Comparison of ENCODE assay signal across 15 cellular contexts in the genomic region with DNA sequence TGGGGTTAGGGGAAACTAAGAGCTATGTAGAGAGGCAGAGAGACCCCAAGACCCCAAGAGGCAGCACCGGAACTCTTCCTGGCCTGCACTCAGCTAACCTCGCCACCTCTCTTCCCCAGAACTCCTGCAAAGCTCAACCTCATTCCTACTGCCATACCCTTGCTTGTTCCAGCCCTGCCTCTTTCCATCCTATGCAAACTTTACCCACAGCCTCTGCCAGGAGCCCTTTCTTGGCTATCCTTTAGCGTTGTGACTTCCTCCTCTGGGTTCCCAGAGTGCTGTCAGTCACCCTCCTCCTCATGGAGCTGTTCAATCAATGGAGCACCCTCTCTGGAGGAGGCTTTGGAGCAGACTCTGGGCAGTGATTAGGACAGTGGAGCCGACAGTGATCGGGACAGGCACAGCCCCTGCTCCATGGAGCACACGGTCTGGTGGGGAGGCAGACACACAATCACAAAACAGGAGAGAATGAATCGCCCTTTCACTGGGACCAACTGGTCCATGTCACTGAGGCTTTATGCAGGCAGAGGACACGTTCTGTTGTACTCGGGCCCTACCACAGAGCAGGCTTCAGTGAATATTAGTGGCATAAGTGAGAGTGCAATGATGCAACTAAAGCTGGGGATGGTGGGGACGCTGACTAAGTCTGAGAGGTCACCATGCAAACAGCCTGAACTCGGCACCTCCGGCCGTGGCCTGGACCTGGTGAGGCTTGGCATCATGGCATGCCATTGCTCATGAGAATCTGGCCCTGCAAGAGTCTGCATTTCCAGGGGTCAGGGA. TPM values are rescaled to one million over a fixed set of nuclear protein-coding genes. Genes with fewer than 3 reads are reported as not detected.
DNase-seq lines count a peak whose midpoint lies in the region; ATAC-seq and TF ChIP-seq lines count a peak whose summit lies in the region.
"Had no signal": no experiment of that assay in that cellular context is flagged by ENCODE, and none has a peak within 500 bp of the region (broad histone marks: within the 10 kb centered on the region; RNA-seq: fewer than 3 reads in every experiment).

No MANE protein-coding gene starts in this region.

- no peaks in the 10 kb centered on the region for H3K9me3 ChIP-seq in CD4-positive, alpha-beta T cell (ENCODE audit: control insufficient read depth, low read length)
- H3K9me3 ChIP-seq: SJCRH30 had no signal

- ATAC-seq in HG02981 (IDR thresholded peaks at IDR 0.05; ENCODE audit: unreplicated experiment) (peak; percentile 57), WTC11 (no peak)
- ATAC-seq in CD4-positive, alpha-beta T cell (ENCODE audit: poor library complexity) = no peak
- ATAC-seq: foreskin keratinocyte had no signal

- CTCF ChIA-PET in WTC11 (lab: Charles Lee) = interaction anchor here (0.8 to 2.7 kb wide), 3 partner anchors 8 to 158 kb away, joined by 3 to 10 read pairs (median 4); no protein-coding TSS in a partner anchor
- CTCF ChIA-PET in CD4-positive, alpha-beta T cell (lab: Charles Lee) = no interaction called here

- H3K36me3 Mint-ChIP-seq in WTC11 (no peaks in the 10 kb centered on the region), neural crest cell (ENCODE audit: low read depth) (no peaks in the 10 kb centered on the region)
- no peaks in the 10 kb centered on the region for H3K36me3 Mint-ChIP-seq in CD4-positive, alpha-beta T cell (ENCODE audit: low read depth)

- intact Hi-C loops in CD4-positive, alpha-beta T cell (cut with DNase I, micrococcal nuclease) = no loop called here

- TF ChIP-seq CTCF in GM10266 (IDR thresholded peaks at IDR 0.05; ENCODE audit: control insufficient read depth, insufficient read depth, low read depth, missing control alignments) = no peak
- TF ChIP-seq CTCF in WTC11 (IDR thresholded peaks at IDR 0.05) = no peak
- TF ChIP-seq CTCF in neural crest cell (conservative IDR thresholded peaks at IDR 0.05) = no peak
- no peak for TF ChIP-seq CTCF in CD4-positive, alpha-beta T cell (IDR thresholded peaks at IDR 0.05)

- H3K27ac ChIP-seq in CD4-positive, alpha-beta T cell (ENCODE audit: low read depth, low read length) = no peak overlapping the region
- H3K27ac ChIP-seq: SJCRH30 had no signal

- H3K27ac Mint-ChIP-seq in WTC11 (no peak overlapping the region), neural crest cell (ENCODE audit: unreplicated experiment) (peak overlapping the region; percentile 10)
- no peak overlapping the region for H3K27ac Mint-ChIP-seq in CD4-positive, alpha-beta T cell
- H3K27ac Mint-ChIP-seq: activated T-cell treated with anti-CD3 and anti-CD28 coated beads, Interleukin-2, amount 50 U/mL, for 24 hours had no signal

- H3K4me3 Mint-ChIP-seq in WTC11 = no peak overlapping the region
- H3K4me3 Mint-ChIP-seq in neural crest cell = no peak overlapping the region
- H3K4me3 Mint-ChIP-seq in CD4-positive, alpha-beta T cell = no peak overlapping the region
- H3K4me3 Mint-ChIP-seq: activated T-cell treated with anti-CD3 and anti-CD28 coated beads, Interleukin-2, amount 50 U/mL, for 24 hours had no signal

- POLR2A ChIA-PET in WTC11 (lab: Charles Lee) = no interaction called here
- POLR2A ChIA-PET in CD4-positive, alpha-beta T cell (lab: Charles Lee) = no interaction called here

- H3K27me3 Mint-ChIP-seq in WTC11 (ENCODE audit: low read depth) (peaks cover 2% of the 10 kb centered on the region; the same call in 1 of the 2 replicates), neural crest cell (ENCODE audit: low read depth) (no peaks in the 10 kb centered on the region)
- H3K27me3 Mint-ChIP-seq in CD4-positive, alpha-beta T cell = no peaks in the 10 kb centered on the region
- H3K27me3 Mint-ChIP-seq: activated T-cell treated with anti-CD3 and anti-CD28 coated beads, Interleukin-2, amount 50 U/mL, for 24 hours had no signal

- no peaks in the 10 kb centered on the region for H3K9me3 Mint-ChIP-seq in WTC11
- H3K9me3 Mint-ChIP-seq in neural crest cell = no peaks in the 10 kb centered on the region
- no peaks in the 10 kb centered on the region for H3K9me3 Mint-ChIP-seq in CD4-positive, alpha-beta T cell
- H3K9me3 Mint-ChIP-seq: activated T-cell treated with anti-CD3 and anti-CD28 coated beads, Interleukin-2, amount 50 U/mL, for 24 hours had no signal

- H3K4me1 Mint-ChIP-seq in WTC11 (peaks cover under 1% of the 10 kb centered on the region), neural crest cell (peaks cover 2% of the 10 kb centered on the region)
- H3K4me1 Mint-ChIP-seq in CD4-positive, alpha-beta T cell (ENCODE audit: low read depth) = no peaks in the 10 kb centered on the region

- DNase-seq in GM10266 (ENCODE audit: extremely low spot score) = peak; percentile 30
- DNase-seq in WTC11 (ENCODE audit: low spot score) = peak; percentile 9
- DNase-seq in neural crest cell (ENCODE audit: low read depth, low spot score) = no peak
- no peak for DNase-seq in CD4-positive, alpha-beta T cell
- DNase-seq in NCI-H510A (lab: John Stamatoyannopoulos, UW) = no peak
- DNase-seq in stimulated activated CD4-positive, alpha-beta T cell treated with anti-CD3 and anti-CD28 coated beads, Interleukin-2, amount 100 ng/mL, for 24 hours = no peak
- no peak for DNase-seq in NCI-H226
- DNase-seq: activated T-cell treated with anti-CD3 and anti-CD28 coated beads, Interleukin-2, amount 50 U/mL, for 24 hours; H7; Kasumi-1; NCI-H446; SJCRH30; small intestine had no signal

- no peaks in the 10 kb centered on the region for H3K27me3 ChIP-seq in CD4-positive, alpha-beta T cell (ENCODE audit: control insufficient read depth, insufficient read depth, low read length)
- H3K27me3 ChIP-seq: foreskin keratinocyte, SJCRH30 had no signal

TF ChIP-seq in WTC11, 78 proteins besides CTCF, POLR2A, EP300 and RAD21:
- TF ChIP-seq ZNF138 (CRISPR knock-in tag; conservative IDR thresholded peaks at IDR 0.05) (no peak), ESRRA (CRISPR knock-in tag; IDR thresholded peaks at IDR 0.05; ENCODE audit: borderline replicate concordance) (no peak), NR1H2 (CRISPR knock-in tag; IDR thresholded peaks at IDR 0.05) (no peak), ETV6 (CRISPR knock-in tag; IDR thresholded peaks at IDR 0.05) (no peak), GRHL2 (CRISPR knock-in tag; IDR thresholded peaks at IDR 0.05; ENCODE audit: insufficient replicate concordance, severe bottlenecking) (no peak), MYBL2 (CRISPR knock-in tag; IDR thresholded peaks at IDR 0.05) (no peak), NR3C1 (CRISPR knock-in tag; conservative IDR thresholded peaks at IDR 0.05; ENCODE audit: low read depth) (no peak), CBFB (CRISPR knock-in tag; IDR thresholded peaks at IDR 0.05; ENCODE audit: low read depth) (no peak)
- TF ChIP-seq, protein P1, sequence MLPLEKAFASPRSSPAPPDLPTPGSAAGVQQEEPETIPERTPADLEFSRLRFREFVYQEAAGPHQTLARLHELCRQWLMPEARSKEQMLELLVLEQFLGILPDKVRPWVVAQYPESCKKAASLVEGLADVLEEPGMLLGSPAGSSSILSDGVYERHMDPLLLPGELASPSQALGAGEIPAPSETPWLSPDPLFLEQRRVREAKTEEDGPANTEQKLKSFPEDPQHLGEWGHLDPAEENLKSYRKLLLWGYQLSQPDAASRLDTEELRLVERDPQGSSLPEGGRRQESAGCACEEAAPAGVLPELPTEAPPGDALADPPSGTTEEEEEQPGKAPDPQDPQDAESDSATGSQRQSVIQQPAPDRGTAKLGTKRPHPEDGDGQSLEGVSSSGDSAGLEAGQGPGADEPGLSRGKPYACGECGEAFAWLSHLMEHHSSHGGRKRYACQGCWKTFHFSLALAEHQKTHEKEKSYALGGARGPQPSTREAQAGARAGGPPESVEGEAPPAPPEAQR (CRISPR knock-in tag; IDR thresholded peaks at IDR 0.05) = no peak
- TF ChIP-seq, protein P2, sequence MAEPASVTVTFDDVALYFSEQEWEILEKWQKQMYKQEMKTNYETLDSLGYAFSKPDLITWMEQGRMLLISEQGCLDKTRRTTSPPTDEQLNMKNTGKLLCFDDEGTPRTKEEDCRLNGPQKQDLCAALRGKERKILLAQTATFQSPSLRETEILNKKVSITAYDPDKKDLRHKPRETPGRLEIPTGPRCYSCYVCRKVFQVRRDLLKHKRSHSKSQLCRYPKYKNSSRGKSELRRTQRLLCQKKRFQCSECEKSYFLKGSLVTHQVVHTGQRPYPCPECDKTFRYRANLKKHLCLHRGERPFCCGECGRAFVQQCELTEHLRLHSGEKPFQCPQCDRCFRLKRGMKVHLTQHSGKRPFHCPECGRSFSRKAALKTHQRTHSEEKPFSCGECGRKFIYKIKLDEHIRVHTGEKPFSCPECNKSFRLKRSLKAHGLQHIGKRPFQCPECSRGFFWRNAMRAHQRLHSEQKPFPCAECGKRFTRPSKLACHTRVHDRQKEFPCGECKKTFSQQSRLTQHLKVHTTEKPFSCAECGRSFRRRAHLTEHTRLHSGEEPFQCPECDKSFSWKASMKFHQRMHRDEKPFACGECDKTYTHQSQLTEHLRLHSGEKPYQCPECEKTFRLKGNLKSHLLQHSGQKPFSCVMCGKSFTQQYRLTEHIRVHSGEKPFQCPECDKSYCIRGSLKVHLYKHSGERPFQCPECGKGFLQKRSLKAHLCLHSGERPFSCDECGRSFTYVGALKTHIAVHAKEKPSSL (CRISPR knock-in tag; conservative IDR thresholded peaks at IDR 0.05) = no peak
- TF ChIP-seq, protein P3, sequence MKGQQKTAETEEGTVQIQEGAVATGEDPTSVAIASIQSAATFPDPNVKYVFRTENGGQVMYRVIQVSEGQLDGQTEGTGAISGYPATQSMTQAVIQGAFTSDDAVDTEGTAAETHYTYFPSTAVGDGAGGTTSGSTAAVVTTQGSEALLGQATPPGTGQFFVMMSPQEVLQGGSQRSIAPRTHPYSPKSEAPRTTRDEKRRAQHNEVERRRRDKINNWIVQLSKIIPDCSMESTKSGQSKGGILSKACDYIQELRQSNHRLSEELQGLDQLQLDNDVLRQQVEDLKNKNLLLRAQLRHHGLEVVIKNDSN (CRISPR knock-in tag; IDR thresholded peaks at IDR 0.05) = no peak

RNA-seq across cellular contexts. Expression of a gene that starts 24.6 kb away (rescaled TPM):
- total RNA-seq in WTC11 (2021) (0.94 to 1.2 TPM (median 1.2 TPM) in 3 replicates), neural crest cell (0.14 and 0.27 TPM in 2 replicates)
- total RNA-seq in CD4-positive, alpha-beta T cell = not detected
- total RNA-seq: SJCRH30 had no signal

RNA-seq across cellular contexts. Expression of a gene that starts 51.3 kb away (rescaled TPM):
- 8.4 to 10.1 TPM (median 8.8 TPM) in 3 replicates for total RNA-seq in WTC11 (2021)
- 32.2 and 34.4 TPM in 2 replicates for total RNA-seq in neural crest cell
- 10 to 100 TPM; 48.6 to 50.7 TPM for total RNA-seq in CD4-positive, alpha-beta T cell

Comparison
In these comparisons a context has a peak if more than half of its experiments do, and no peak if none do; other contexts are left out.
1. DNase-seq: peak in GM10266 (single experiment) and WTC11 (single experiment); none in neural crest cell (single experiment), CD4-positive, alpha-beta T cell (0 of 10), NCI-H510A (single experiment), stimulated activated CD4-positive, alpha-beta T cell treated with anti-CD3 and anti-CD28 coated beads, Interleukin-2, amount 100 ng/mL, for 24 hours (0 of 2) and NCI-H226 (single experiment).